In genomic region chr15:41860049-41860828, GRCh38 we compare ENCODE assay signal across 1 cellular context.
TF ChIP-seq lines count a peak whose summit lies in the region.

No MANE protein-coding gene starts in this region.

TF ChIP-seq in HepG2, 621 proteins besides CTCF, POLR2A, EP300 and RAD21 (continued from another document):
- no peak for TF ChIP-seq PRDM15 (CRISPR knock-in tag; IDR thresholded peaks at IDR 0.05)
- TF ChIP-seq POLR2AphosphoS5 (IDR thresholded peaks at IDR 0.05; ENCODE audit: low read depth, low read length), result no peak
- peak; percentile 66 for TF ChIP-seq ESRRA (CRISPR knock-in tag; IDR thresholded peaks at IDR 0.05; ENCODE audit: low read depth)
- no peak for TF ChIP-seq ZC3H13 (CRISPR knock-in tag; IDR thresholded peaks at IDR 0.05)
- TF ChIP-seq RNF219 (CRISPR knock-in tag; IDR thresholded peaks at IDR 0.05), result no peak
- TF ChIP-seq HOMEZ (CRISPR knock-in tag; IDR thresholded peaks at IDR 0.05; ENCODE audit: low read depth), result peak; percentile 52; the same call in 1 of the 2 replicates
- peak; percentile 31; the same call in 1 of the 2 replicates for TF ChIP-seq RXRB (CRISPR knock-in tag; IDR thresholded peaks at IDR 0.05; ENCODE audit: borderline replicate concordance)
- no peak for TF ChIP-seq SUZ12 (IDR thresholded peaks at IDR 0.05; ENCODE audit: low read depth, low read length)
- TF ChIP-seq NR2F1 (CRISPR knock-in tag; IDR thresholded peaks at IDR 0.05), result peak; percentile 92 to 96
- peak; percentile 55; the same call in 1 of the 2 replicates for TF ChIP-seq PITX1 (CRISPR knock-in tag; IDR thresholded peaks at IDR 0.05)
- TF ChIP-seq STAG1 (CRISPR knock-in tag; IDR thresholded peaks at IDR 0.05), result peak; percentile 47
- TF ChIP-seq SPEN (CRISPR knock-in tag; IDR thresholded peaks at IDR 0.05; ENCODE audit: low read depth), result peak; percentile 46; the same call in 1 of the 2 replicates
- TF ChIP-seq ZKSCAN1 (IDR thresholded peaks at IDR 0.05; ENCODE audit: low read length), result no peak
- TF ChIP-seq HDAC1 (CRISPR knock-in tag; IDR thresholded peaks at IDR 0.05), result peak; percentile 42; the same call in 1 of the 2 replicates
- peak; percentile 68 for TF ChIP-seq MNT (IDR thresholded peaks at IDR 0.05)
- peak; percentile 97 for TF ChIP-seq NR2F6 (IDR thresholded peaks at IDR 0.05)
- TF ChIP-seq NR2F6 (CRISPR knock-in tag; IDR thresholded peaks at IDR 0.05), result peak; percentile 98
- TF ChIP-seq ZMYM3 (CRISPR knock-in tag; IDR thresholded peaks at IDR 0.05), result peak; percentile 61; the same call in 1 of the 2 replicates
- 0 out of 2 replicates have a peak, but pooled peaks have one; percentile 22 for TF ChIP-seq ELF1 (CRISPR knock-in tag; IDR thresholded peaks at IDR 0.05)
